21 cellular contexts compared by ENCODE assay signal in the genomic region with DNA sequence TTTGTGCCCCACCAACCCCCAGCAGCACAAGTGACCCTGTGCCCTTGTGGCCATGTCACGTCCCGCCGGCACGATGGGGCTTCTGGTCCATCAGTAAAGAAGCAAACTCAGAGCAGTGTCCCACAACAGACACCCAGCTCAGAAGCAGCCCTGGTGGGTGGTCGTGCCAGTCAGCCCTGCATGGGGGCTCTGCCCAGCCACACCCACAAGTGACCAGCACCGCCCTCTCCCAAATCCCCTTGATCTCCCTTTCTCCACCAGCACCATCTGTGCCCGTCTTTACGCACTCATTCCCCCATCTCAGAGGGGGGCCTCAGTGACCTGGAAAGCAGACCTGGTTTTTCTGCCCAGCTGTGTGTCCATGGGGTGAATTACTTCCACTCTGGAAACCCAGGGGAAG.
DNase-seq lines count a peak whose midpoint lies in the region; ATAC-seq and TF ChIP-seq lines count a peak whose summit lies in the region.
"Had no signal": no experiment of that assay in that cellular context is flagged by ENCODE, and none has a peak within 500 bp of the region (broad histone marks: within the 10 kb centered on the region; RNA-seq: fewer than 3 reads in every experiment).

No MANE protein-coding gene starts in this region.

- H3K27me3 Mint-ChIP-seq in activated CD4-positive, alpha-beta T cell treated with anti-CD3 and anti-CD28 coated beads, Interleukin-2, amount 10 ng/mL, durations not matched to agents 7 days and 5 days, result no peaks in the 10 kb centered on the region
- H3K27me3 Mint-ChIP-seq: CD4-positive, CD25-positive, alpha-beta regulatory T cell had no signal

- no peak overlapping the region for H3K14ac ChIP-seq in neuronal stem cell (ENCODE audit: low read length)

- dilution Hi-C loops in mammary epithelial cell (cut with HindIII; ENCODE audit: low sequenced_read_pairs), result no loop called here

- DNase-seq in NCI-H69 (lab: John Stamatoyannopoulos, UW) (peak; percentile 31), WERI-Rb-1 (peak; percentile 71), neuronal stem cell (ENCODE audit: low spot score) (no peak), substantia nigra (lab: John Stamatoyannopoulos, UW) (no peak), mammary epithelial cell (no peak)
- DNase-seq in activated CD4-positive, alpha-beta T cell treated with anti-CD3 and anti-CD28 coated beads, Interleukin-2, amount 10 ng/mL, durations not matched to agents 7 days and 5 days, result no peak
- DNase-seq: ACHN; BE2C; C1 segment of cervical spinal cord; CD4-positive, CD25-positive, alpha-beta regulatory T cell; CD8-positive, alpha-beta memory T cell; COR-L47; DMS 273 treated with DMSO at 0.1 percent for 48 hours; DND-41; EL; HCEC 1CT; HFFc6; IMR-90 had no signal

- H2BK12ac ChIP-seq in neuronal stem cell (ENCODE audit: low read length), result no peak overlapping the region

- H3K4me3 Mint-ChIP-seq in activated CD4-positive, alpha-beta T cell treated with anti-CD3 and anti-CD28 coated beads, Interleukin-2, amount 10 ng/mL, durations not matched to agents 7 days and 5 days, result no peak overlapping the region
- H3K4me3 Mint-ChIP-seq: CD4-positive, CD25-positive, alpha-beta regulatory T cell; CD8-positive, alpha-beta memory T cell; GM23338; HFFc6 had no signal

- no peaks in the 10 kb centered on the region for H3K36me3 Mint-ChIP-seq in activated CD4-positive, alpha-beta T cell treated with anti-CD3 and anti-CD28 coated beads, Interleukin-2, amount 10 ng/mL, durations not matched to agents 7 days and 5 days (ENCODE audit: low read depth)
- H3K36me3 Mint-ChIP-seq: CD4-positive, CD25-positive, alpha-beta regulatory T cell had no signal

- in situ Hi-C loops in mammary epithelial cell (cut with MboI; ENCODE audit: low sequenced_read_pairs in 2 of 2), result no loop called here

- H3K27ac ChIP-seq in WERI-Rb-1, result peak overlapping the region; percentile 49
- H3K27ac ChIP-seq in neuronal stem cell (replicated peaks; ENCODE audit: low read length), result no peak overlapping the region
- peak overlapping the region; percentile 10 for H3K27ac ChIP-seq in substantia nigra (ENCODE audit: low read depth, low read length, poor library complexity, severe bottlenecking)
- no peak overlapping the region for H3K27ac ChIP-seq in mammary epithelial cell (ENCODE audit: insufficient read depth, low read depth, low read length)

- H3K4me2 ChIP-seq in neuronal stem cell (ENCODE audit: insufficient read depth, low read length, poor library complexity, severe bottlenecking) (no peak overlapping the region), mammary epithelial cell (ENCODE audit: insufficient read depth, low read depth, low read length) (no peak overlapping the region)
- H3K4me2 ChIP-seq: GM23338 had no signal

- no peak overlapping the region for H3K4ac ChIP-seq in neuronal stem cell (ENCODE audit: low read length)

- peak overlapping the region; percentile 63 for H3K18ac ChIP-seq in neuronal stem cell (ENCODE audit: low read length)

- no peak for ATAC-seq in GM18870 (IDR thresholded peaks at IDR 0.05; ENCODE audit: unreplicated experiment)
- ATAC-seq: GM12878, GM23338 had no signal

- CTCF ChIA-PET in mammary epithelial cell (lab: Charles Lee; ENCODE audit: low non-redundant PET), result no interaction called here
- CTCF ChIA-PET in activated CD4-positive, alpha-beta T cell treated with anti-CD3 and anti-CD28 coated beads, Interleukin-2, amount 10 ng/mL, durations not matched to agents 7 days and 5 days (lab: Charles Lee), result no interaction called here

- H3K9me3 ChIP-seq in WERI-Rb-1 (ENCODE audit: severe bottlenecking) (no peaks in the 10 kb centered on the region), neuronal stem cell (replicated peaks in 1 of 2; ENCODE audit: control insufficient read depth in 2 of 2, insufficient read depth in 1 of 2, low read depth in 1 of 2, low read length in 2 of 2) (no peaks in the 10 kb centered on the region), mammary epithelial cell (replicated peaks; ENCODE audit: insufficient read depth, low read length) (no peaks in the 10 kb centered on the region)
- H3K9me3 ChIP-seq: BE2C had no signal

- no CpG with 5 or more reads among the region's 8 CpGs for WGBS in neuronal stem cell (ENCODE audit: extremely low coverage in 2 of 2, insufficient read length in 2 of 2, insufficient replicate concordance in 1 of 2), 2 donors
- WGBS in mammary epithelial cell (ENCODE audit: low coverage, missing lambda C conversion rate), result no CpG with 5 or more reads among the region's 8 CpGs

- H3K4me1 ChIP-seq in neuronal stem cell (ENCODE audit: control insufficient read depth in 2 of 2, insufficient read depth in 1 of 2, low read depth in 1 of 2, low read length in 2 of 2), result peaks cover 3 to 9% of the 10 kb centered on the region in 2 donors
- H3K4me1 ChIP-seq in mammary epithelial cell (ENCODE audit: insufficient read depth, low read length), result no peaks in the 10 kb centered on the region
- H3K4me1 ChIP-seq: BE2C had no signal

- no peak overlapping the region for H3K9ac ChIP-seq in neuronal stem cell (ENCODE audit: low read depth, low read length, poor library complexity)
- no peak overlapping the region for H3K9ac ChIP-seq in mammary epithelial cell (ENCODE audit: insufficient read depth, low read length)

- TF ChIP-seq CTCF in WERI-Rb-1 (IDR thresholded peaks at IDR 0.05; ENCODE audit: low read depth, low read length) (no peak), mammary epithelial cell (conservative IDR thresholded peaks at IDR 0.05 in 1 of 2, IDR thresholded peaks at IDR 0.05 in 1 of 2; ENCODE audit: extremely low read depth in 1 of 2, insufficient read depth in 1 of 2, low read depth in 1 of 2, low read length in 2 of 2) (no peak)

- H2BK120ac ChIP-seq in neuronal stem cell (ENCODE audit: low read depth, low read length), result no peak overlapping the region

- no peak overlapping the region for H2AK5ac ChIP-seq in neuronal stem cell (ENCODE audit: low read depth, low read length)

- no peak overlapping the region for H2BK15ac ChIP-seq in neuronal stem cell (ENCODE audit: low read length)

- no TSS peak for BruUV-seq in mammary epithelial cell (replicated peaks; lab: Mats Ljungman, UMichigan)

- H3K27ac Mint-ChIP-seq in activated CD4-positive, alpha-beta T cell treated with anti-CD3 and anti-CD28 coated beads, Interleukin-2, amount 10 ng/mL, durations not matched to agents 7 days and 5 days, result no peak overlapping the region
- H3K27ac Mint-ChIP-seq: CD4-positive, CD25-positive, alpha-beta regulatory T cell; GM23338; HFFc6 had no signal

- H4K91ac ChIP-seq in neuronal stem cell (ENCODE audit: low read depth, low read length, poor library complexity), result no peak overlapping the region

- H3K4me1 Mint-ChIP-seq in activated CD4-positive, alpha-beta T cell treated with anti-CD3 and anti-CD28 coated beads, Interleukin-2, amount 10 ng/mL, durations not matched to agents 7 days and 5 days, result no peaks in the 10 kb centered on the region
- H3K4me1 Mint-ChIP-seq: CD4-positive, CD25-positive, alpha-beta regulatory T cell; CD8-positive, alpha-beta memory T cell had no signal

- H2AFZ ChIP-seq in neuronal stem cell (ENCODE audit: low read length) (no peak overlapping the region), mammary epithelial cell (ENCODE audit: low read depth, low read length) (no peak overlapping the region)
- H2AFZ ChIP-seq: GM23338 had no signal

- intact Hi-C loops in mammary epithelial cell (cut with micrococcal nuclease), result no loop called here

- no peak overlapping the region for H3K4me3 ChIP-seq in WERI-Rb-1 (ENCODE audit: low read depth, low read length)
- no peak overlapping the region for H3K4me3 ChIP-seq in neuronal stem cell (ENCODE audit: low read length in 2 of 2)
- H3K4me3 ChIP-seq in mammary epithelial cell (replicated peaks in 1 of 3; ENCODE audit: insufficient read depth in 1 of 3, low read depth in 2 of 3, low read length in 3 of 3), result no peak overlapping the region
- H3K4me3 ChIP-seq: GM12878, GM23338 had no signal

- POLR2A ChIA-PET in activated CD4-positive, alpha-beta T cell treated with anti-CD3 and anti-CD28 coated beads, Interleukin-2, amount 10 ng/mL, durations not matched to agents 7 days and 5 days (lab: Charles Lee), result no interaction called here

- H3K9me3 Mint-ChIP-seq in activated CD4-positive, alpha-beta T cell treated with anti-CD3 and anti-CD28 coated beads, Interleukin-2, amount 10 ng/mL, durations not matched to agents 7 days and 5 days, result no peaks in the 10 kb centered on the region
- H3K9me3 Mint-ChIP-seq: CD8-positive, alpha-beta memory T cell; GM23338; HFFc6 had no signal

- H3K79me1 ChIP-seq in neuronal stem cell (ENCODE audit: low read depth, low read length), result no peaks in the 10 kb centered on the region

- H3K23ac ChIP-seq in neuronal stem cell (ENCODE audit: low read depth, low read length, poor library complexity), result peak overlapping the region; percentile 3

- H3K79me2 ChIP-seq in mammary epithelial cell (ENCODE audit: insufficient read depth, low read length), result no peaks in the 10 kb centered on the region

- H2BK5ac ChIP-seq in neuronal stem cell (ENCODE audit: low read length), result no peak overlapping the region

- H4K20me1 ChIP-seq in mammary epithelial cell (ENCODE audit: insufficient read depth, low read length), result no peaks in the 10 kb centered on the region

- H4K8ac ChIP-seq in neuronal stem cell (ENCODE audit: low read depth, low read length), result no peak overlapping the region

- H3K27me3 ChIP-seq in WERI-Rb-1 (ENCODE audit: insufficient read depth, low read depth, severe bottlenecking), result no peaks in the 10 kb centered on the region
- peaks cover 0 to 25% (median 0%) of the 10 kb centered on the region in 3 experiments for H3K27me3 ChIP-seq in neuronal stem cell (ENCODE audit: control insufficient read depth in 3 of 3, insufficient read depth in 3 of 3, low read depth in 1 of 3, low read length in 3 of 3)
- H3K27me3 ChIP-seq in mammary epithelial cell (ENCODE audit: insufficient read depth, low read length), result no peaks in the 10 kb centered on the region
- H3K27me3 ChIP-seq: BE2C had no signal

- H3K36me3 ChIP-seq in WERI-Rb-1, result no peaks in the 10 kb centered on the region
- no peaks in the 10 kb centered on the region for H3K36me3 ChIP-seq in neuronal stem cell (replicated peaks in 1 of 2; ENCODE audit: control insufficient read depth in 2 of 2, insufficient read depth in 2 of 2, low read length in 2 of 2)
- H3K36me3 ChIP-seq in mammary epithelial cell (ENCODE audit: insufficient read depth, low read length), result no peaks in the 10 kb centered on the region
- H3K36me3 ChIP-seq: BE2C had no signal

Comparison
In these comparisons a context has a peak if more than half of its experiments do, and no peak if none do; other contexts are left out.
1. DNase-seq: peak in NCI-H69 (single experiment) and WERI-Rb-1 (single experiment); none in neuronal stem cell (single experiment), substantia nigra (0 of 49), mammary epithelial cell (single experiment) and activated CD4-positive, alpha-beta T cell treated with anti-CD3 and anti-CD28 coated beads, Interleukin-2, amount 10 ng/mL, durations not matched to agents 7 days and 5 days (single experiment).
2. H3K27ac ChIP-seq: peak in WERI-Rb-1 (single experiment) and substantia nigra (single experiment); none in neuronal stem cell (single experiment) and mammary epithelial cell (single experiment).